27 cellular contexts compared by ENCODE assay signal in genomic region chr3:149400645-149401044, GRCh38. TPM values are rescaled to one million over a fixed set of nuclear protein-coding genes. Genes with fewer than 3 reads are reported as not detected.
DNase-seq lines count a peak whose midpoint lies in the region; ATAC-seq, FAIRE-seq and TF ChIP-seq lines count a peak whose summit lies in the region.
"Had no signal": no experiment of that assay in that cellular context is flagged by ENCODE, and none has a peak within 500 bp of the region (broad histone marks: within the 10 kb centered on the region; RNA-seq: fewer than 3 reads in every experiment).

No MANE protein-coding gene starts in this region.

- TF ChIP-seq POLR2A in HepG2 (IDR thresholded peaks at IDR 0.05; ENCODE audit: insufficient read depth in 1 of 2, low read depth in 2 of 2, low read length in 2 of 2) (no peak), stomach (IDR thresholded peaks at IDR 0.05) (no peak)

- H3K9me2 ChIP-seq in Karpas-422 (replicated peaks; ENCODE audit: insufficient read depth, low read length): no peaks in the 10 kb centered on the region

- H3K4ac ChIP-seq in neuronal stem cell (ENCODE audit: low read length): no peak overlapping the region

- H3K4me3 ChIP-seq in ACC112 (ENCODE audit: low read depth, low read length) (peak overlapping the region; percentile 24; the same call in 1 of the 2 replicates), HepG2 (replicated peaks in 1 of 3; ENCODE audit: insufficient read depth in 1 of 3, low read depth in 2 of 3, low read length in 3 of 3) (peak overlapping the region in 1 of 3 experiments; percentile 36; a peak in 1 of 6 replicates), stomach (no peak overlapping the region), Karpas-422 (ENCODE audit: low read length) (no peak overlapping the region), neuronal stem cell (ENCODE audit: low read length in 2 of 2) (no peak overlapping the region)
- H3K4me3 ChIP-seq: BLaER1 treated with 17β-estradiol and CSF1 and Interleukin-3, amounts not matched to agents 10 nM and 100 nM; dorsolateral prefrontal cortex; lung; sigmoid colon had no signal

- TF ChIP-seq EP300 in HepG2 (IDR thresholded peaks at IDR 0.05; ENCODE audit: low read depth in 2 of 2, low read length in 2 of 2) (no peak), HepG2 (CRISPR knock-in tag; IDR thresholded peaks at IDR 0.05; ENCODE audit: borderline replicate concordance) (no peak), stomach (IDR thresholded peaks at IDR 0.05) (no peak)

- H3K23ac ChIP-seq in neuronal stem cell (ENCODE audit: low read depth, low read length, poor library complexity): no peak overlapping the region

- H3K9me3 ChIP-seq in HepG2 (ENCODE audit: low read length) (no peaks in the 10 kb centered on the region), stomach (no peaks in the 10 kb centered on the region), Karpas-422 (ENCODE audit: low read length) (no peaks in the 10 kb centered on the region), neuronal stem cell (replicated peaks in 1 of 2; ENCODE audit: control insufficient read depth in 2 of 2, insufficient read depth in 1 of 2, low read depth in 1 of 2, low read length in 2 of 2) (no peaks in the 10 kb centered on the region)
- H3K9me3 ChIP-seq: BLaER1 treated with 17β-estradiol and CSF1 and Interleukin-3, amounts not matched to agents 10 nM and 100 nM; sigmoid colon had no signal

- no peak overlapping the region for H2AFZ ChIP-seq in ACC112 (ENCODE audit: low read length, unreplicated experiment)
- no peak overlapping the region for H2AFZ ChIP-seq in HepG2 (ENCODE audit: low read length)
- H2AFZ ChIP-seq in Karpas-422 (ENCODE audit: low read length): no peak overlapping the region
- H2AFZ ChIP-seq in neuronal stem cell (ENCODE audit: low read length): no peak overlapping the region

- no peak overlapping the region for H2AK5ac ChIP-seq in neuronal stem cell (ENCODE audit: low read depth, low read length)

- FAIRE-seq in HepG2 (lab: Jason Lieb, UNC): no peak
- FAIRE-seq: astrocyte, endothelial cell of umbilical vein, GM18507, keratinocyte had no signal

- H3K9ac ChIP-seq in HepG2 (ENCODE audit: insufficient read depth, low read depth, low read length) (peak overlapping the region; percentile 53), Karpas-422 (ENCODE audit: low read length) (no peak overlapping the region), neuronal stem cell (ENCODE audit: low read depth, low read length, poor library complexity) (no peak overlapping the region)
- H3K9ac ChIP-seq: BLaER1 treated with 17β-estradiol and CSF1 and Interleukin-3, amounts not matched to agents 10 nM and 100 nM had no signal

- H2BK12ac ChIP-seq in neuronal stem cell (ENCODE audit: low read length): no peak overlapping the region

- CTCF ChIA-PET in HepG2 (lab: Yijun Ruan, JAX; ENCODE audit: low intra/inter-chr PET ratio, low total read pairs): interaction anchor here (1.1 kb wide), 1 partner anchor 88 kb away, joined by 3 read pairs; no protein-coding TSS in a partner anchor

- no TSS peak for BruUV-seq in HepG2 (replicated peaks; lab: Mats Ljungman, UMichigan)

- POLR2A ChIA-PET in HepG2 (lab: Yijun Ruan, JAX): interaction anchor here (0.9 to 3.1 kb wide), 5 partner anchors 15 to 79 kb away, joined by 3 to 73 read pairs (median 23); partner anchors contain the start of gene TM4SF1

- H3K18ac ChIP-seq in neuronal stem cell (ENCODE audit: low read length): no peak overlapping the region

- no peak for TF ChIP-seq CTCF in VCaP (conservative IDR thresholded peaks at IDR 0.05)
- no peak for TF ChIP-seq CTCF in HepG2 (CRISPR knock-in tag; IDR thresholded peaks at IDR 0.05)
- TF ChIP-seq CTCF in stomach (IDR thresholded peaks at IDR 0.05): no peak

- H3K4me1 ChIP-seq in ACC112 (ENCODE audit: control insufficient read depth, insufficient read depth, low read length, unreplicated experiment) (peaks cover 28% of the 10 kb centered on the region), HepG2 (ENCODE audit: insufficient read depth, low read length) (peaks cover 91% of the 10 kb centered on the region), stomach (peaks cover 9 to 19% (median 14%) of the 10 kb centered on the region in 4 donors), Karpas-422 (ENCODE audit: low read length) (no peaks in the 10 kb centered on the region), neuronal stem cell (ENCODE audit: control insufficient read depth in 2 of 2, insufficient read depth in 1 of 2, low read depth in 1 of 2, low read length in 2 of 2) (no peaks in the 10 kb centered on the region)
- H3K4me1 ChIP-seq: sigmoid colon had no signal

- H3K27ac ChIP-seq in ACC112 (ENCODE audit: low read depth, low read length) (peak overlapping the region; percentile 89), VCaP (peak overlapping the region; percentile 98), HepG2 (ENCODE audit: extremely low read length, insufficient read depth, low read length) (peak overlapping the region; percentile 94), stomach (peak overlapping the region in 4 of 5 donors; percentile 74 to 88 (median 81)), Karpas-422 (ENCODE audit: low read length) (no peak overlapping the region), neuronal stem cell (replicated peaks; ENCODE audit: low read length) (no peak overlapping the region)
- H3K27ac ChIP-seq: BLaER1 treated with 17β-estradiol and CSF1 and Interleukin-3, amounts not matched to agents 10 nM and 100 nM; dorsolateral prefrontal cortex; sigmoid colon had no signal

- no peaks in the 10 kb centered on the region for H3K79me1 ChIP-seq in neuronal stem cell (ENCODE audit: low read depth, low read length)

- H4K8ac ChIP-seq in neuronal stem cell (ENCODE audit: low read depth, low read length): no peak overlapping the region

- no peak for TF ChIP-seq RAD21 in HepG2 (CRISPR knock-in tag; IDR thresholded peaks at IDR 0.05)

- H3K36me3 ChIP-seq in ACC112 (ENCODE audit: insufficient read depth, low read length) (no peaks in the 10 kb centered on the region; the same call in 1 of the 2 replicates), HepG2 (replicated peaks in 1 of 2; ENCODE audit: control insufficient read depth in 1 of 2, insufficient read depth in 2 of 2, low read length in 2 of 2) (no peaks in the 10 kb centered on the region), stomach (no peaks in the 10 kb centered on the region), Karpas-422 (ENCODE audit: insufficient read depth, low read length) (no peaks in the 10 kb centered on the region), neuronal stem cell (replicated peaks in 1 of 2; ENCODE audit: control insufficient read depth in 2 of 2, insufficient read depth in 2 of 2, low read length in 2 of 2) (no peaks in the 10 kb centered on the region)
- H3K36me3 ChIP-seq: BLaER1 treated with 17β-estradiol and CSF1 and Interleukin-3, amounts not matched to agents 10 nM and 100 nM; sigmoid colon had no signal

- H3K4me2 ChIP-seq in HepG2 (ENCODE audit: low read depth, low read length): peak overlapping the region; percentile 67
- no peak overlapping the region for H3K4me2 ChIP-seq in Karpas-422 (ENCODE audit: low read depth, low read length, poor library complexity, severe bottlenecking)
- H3K4me2 ChIP-seq in neuronal stem cell (ENCODE audit: insufficient read depth, low read length, poor library complexity, severe bottlenecking): no peak overlapping the region
- H3K4me2 ChIP-seq: BLaER1 treated with 17β-estradiol and CSF1 and Interleukin-3, amounts not matched to agents 10 nM and 100 nM had no signal

- H4K20me1 ChIP-seq in HepG2 (ENCODE audit: insufficient read depth, low read length) (no peaks in the 10 kb centered on the region), Karpas-422 (ENCODE audit: insufficient read depth, low read depth, low read length) (no peaks in the 10 kb centered on the region)
- H4K20me1 ChIP-seq: BLaER1 treated with 17β-estradiol and CSF1 and Interleukin-3, amounts not matched to agents 10 nM and 100 nM had no signal

- no peak overlapping the region for H2BK15ac ChIP-seq in neuronal stem cell (ENCODE audit: low read length)

- in situ Hi-C loops in HepG2 (cut with HindIII; ENCODE audit: extremely low pct_ligation_motif_present, low pct_unique_long_range_greater_than_20kb): no loop called here

- no peak overlapping the region for H4K91ac ChIP-seq in neuronal stem cell (ENCODE audit: low read depth, low read length, poor library complexity)

- no peak overlapping the region for H2BK5ac ChIP-seq in neuronal stem cell (ENCODE audit: low read length)

- ATAC-seq in HepG2 (no peak), HG03095 (IDR thresholded peaks at IDR 0.05; ENCODE audit: unreplicated experiment) (no peak)

- H2BK120ac ChIP-seq in neuronal stem cell (ENCODE audit: low read depth, low read length): no peak overlapping the region

- intact Hi-C loops in HepG2 (cut with micrococcal nuclease; ENCODE audit: unreplicated experiment): loop anchor here (1.0 kb wide), 1 partner anchor 7 kb away; no protein-coding TSS in a partner anchor
- intact Hi-C loops in stomach (cut with DNase I; ENCODE audit: low total_unique reads): no loop called here

- no peak overlapping the region for H3K14ac ChIP-seq in neuronal stem cell (ENCODE audit: low read length)

- H3K79me2 ChIP-seq in ACC112 (ENCODE audit: control insufficient read depth, insufficient read depth, low read length, unreplicated experiment) (no peaks in the 10 kb centered on the region), HepG2 (ENCODE audit: insufficient read depth, low read length) (no peaks in the 10 kb centered on the region), Karpas-422 (ENCODE audit: low read length) (no peaks in the 10 kb centered on the region)

- DNase-seq in HepG2 (ENCODE audit: low spot score): no peak
- DNase-seq in stomach: no peak
- DNase-seq in stimulated activated CD4-positive, alpha-beta T cell treated with anti-CD3 and anti-CD28 coated beads, Interleukin-4, amount 100 ng/mL, for 4 hours: no peak
- DNase-seq in Karpas-422: no peak
- no peak for DNase-seq in neuronal stem cell (ENCODE audit: low spot score)
- DNase-seq: activated effector memory CD4-positive, alpha-beta T cell treated with anti-CD3 and anti-CD28 coated beads, Interleukin-2, amount 50 U/mL, for 16 hours; activated naive CD8-positive, alpha-beta T cell treated with anti-CD3 and anti-CD28 coated beads, Interleukin-2, amount 10 ng/mL, durations not matched to agents 7 days and 5 days; caudate nucleus; DND-41; dorsolateral prefrontal cortex; Kasumi-1; NCI-H446; OCI-M1; Right ventricle myocardium superior; sigmoid colon; stimulated activated naive CD4-positive, alpha-beta T cell treated with Interleukin-2 at 50 U/mL for 16 hours; T-helper 2 cell had no signal

- H3K27me3 ChIP-seq in ACC112 (ENCODE audit: insufficient read depth, low read length): no peaks in the 10 kb centered on the region
- no peaks in the 10 kb centered on the region for H3K27me3 ChIP-seq in HepG2 (ENCODE audit: control insufficient read depth in 1 of 2, insufficient read depth in 2 of 2, low read length in 2 of 2)
- H3K27me3 ChIP-seq in stomach: no peaks in the 10 kb centered on the region
- 0 out of 2 replicates have a peak, but pooled peaks cover 4% of the 10 kb centered on the region for H3K27me3 ChIP-seq in Karpas-422 (ENCODE audit: low read length)
- no peaks in the 10 kb centered on the region for H3K27me3 ChIP-seq in neuronal stem cell (ENCODE audit: control insufficient read depth in 3 of 3, insufficient read depth in 3 of 3, low read depth in 1 of 3, low read length in 3 of 3)
- H3K27me3 ChIP-seq: BLaER1 treated with 17β-estradiol and CSF1 and Interleukin-3, amounts not matched to agents 10 nM and 100 nM; sigmoid colon had no signal

RNA-seq across cellular contexts. Expression of gene TM4SF1, which starts 23.2 kb away (rescaled TPM):
- total RNA-seq in HepG2 (2016; rRNA removed; fragmentation: Illumina TruSeq; extraction: Trizol): 226 and 431 TPM in 2 replicates
- total RNA-seq in HepG2 (2016; cell fraction: cytosol; rRNA removed; fragmentation: Illumina TruSeq; extraction: Trizol; ENCODE audit: low read depth): 208 and 219 TPM in 2 replicates
- 231 and 434 TPM in 2 replicates for total RNA-seq in HepG2 (2016; cell fraction: insoluble cytoplasmic fraction; rRNA removed; fragmentation: Illumina TruSeq; extraction: Trizol)
- 245 and 253 TPM in 2 replicates for total RNA-seq in HepG2 (2016; cell fraction: membrane; rRNA removed; fragmentation: Illumina TruSeq; extraction: Trizol)
- 420 and 443 TPM in 2 replicates for total RNA-seq in HepG2 (2016; cell fraction: nucleus; rRNA removed; fragmentation: Illumina TruSeq; extraction: Trizol)
- 1,198 and 1,359 TPM in 2 replicates for polyA plus RNA-seq in HepG2 (2011; rRNA removed)
- 1,424 and 1,669 TPM in 2 replicates for polyA plus RNA-seq in HepG2 (2011; cell fraction: cytosol; rRNA removed)
- 327 and 438 TPM in 2 replicates for polyA plus RNA-seq in HepG2 (2011; cell fraction: nucleus; rRNA removed)
- 451 and 486 TPM in 2 replicates for polyA plus RNA-seq in HepG2 (2012)
- 115 and 136 TPM in 2 replicates for polyA plus RNA-seq in HepG2 (2016; cell fraction: cytosol; fragmentation: Illumina TruSeq; extraction: Trizol; ENCODE audit: low read depth)
- polyA plus RNA-seq in HepG2 (2016; cell fraction: insoluble cytoplasmic fraction; fragmentation: Illumina TruSeq; extraction: Trizol; ENCODE audit: low read depth): 218 and 233 TPM in 2 replicates
- polyA plus RNA-seq in HepG2 (2016; cell fraction: membrane; fragmentation: Illumina TruSeq; extraction: Trizol; ENCODE audit: low read depth): 148 and 158 TPM in 2 replicates
- polyA plus RNA-seq in HepG2 (2016; cell fraction: nucleus; fragmentation: Illumina TruSeq; extraction: Trizol; ENCODE audit: insufficient read depth, low read depth): 564 and 601 TPM in 2 replicates
- polyA minus RNA-seq in HepG2 (2011; rRNA and poly(A)+ RNA removed; ENCODE audit: low replicate concordance): 1,057 and 2,299 TPM in 2 replicates
- polyA minus RNA-seq in HepG2 (2011; cell fraction: cytosol; rRNA and poly(A)+ RNA removed): 560 and 611 TPM in 2 replicates
- polyA minus RNA-seq in HepG2 (2011; cell fraction: nucleus; rRNA and poly(A)+ RNA removed): 379 and 448 TPM in 2 replicates
- 100 to 1,000 TPM in 2 of 5 donors, 10 to 100 TPM in 3; 29.8 to 468 (median 57.6) TPM for total RNA-seq in stomach
- 100 to 1,000 TPM in 1 of 3 donors, 10 to 100 TPM in 2; 82.8 to 160 (median 97.2) TPM for polyA plus RNA-seq in stomach
- total RNA-seq in Karpas-422 (2014; rRNA removed; shearing (Covaris generic); ENCODE audit: low replicate concordance): not detected in 2 replicates
- 0.03 TPM for polyA plus RNA-seq in neuronal stem cell (2013, experiment 1 of 2)
- not detected for polyA plus RNA-seq in neuronal stem cell (2013, experiment 2 of 2)
- total RNA-seq: activated naive CD8-positive, alpha-beta T cell treated with anti-CD3 and anti-CD28 coated beads, Interleukin-2, amount 10 ng/mL, durations not matched to agents 7 days and 5 days; neural crest cell had no signal

Comparison
In these comparisons a context has a peak if more than half of its experiments do, and no peak if none do; other contexts are left out.
1. H3K27ac ChIP-seq: peak in ACC112 (single experiment), VCaP (single experiment), HepG2 (single experiment) and stomach (4 of 5); none in Karpas-422 (single experiment) and neuronal stem cell (single experiment).
2. RNA of gene TM4SF1, which starts 23.2 kb away (total RNA-seq): 208 to 443 TPM in HepG2 and 29.8 to 468 TPM in stomach; not detected in Karpas-422; every median in the first group is over 10 times any median in the second.